9 cellular contexts compared by ENCODE assay signal in the genomic region with DNA sequence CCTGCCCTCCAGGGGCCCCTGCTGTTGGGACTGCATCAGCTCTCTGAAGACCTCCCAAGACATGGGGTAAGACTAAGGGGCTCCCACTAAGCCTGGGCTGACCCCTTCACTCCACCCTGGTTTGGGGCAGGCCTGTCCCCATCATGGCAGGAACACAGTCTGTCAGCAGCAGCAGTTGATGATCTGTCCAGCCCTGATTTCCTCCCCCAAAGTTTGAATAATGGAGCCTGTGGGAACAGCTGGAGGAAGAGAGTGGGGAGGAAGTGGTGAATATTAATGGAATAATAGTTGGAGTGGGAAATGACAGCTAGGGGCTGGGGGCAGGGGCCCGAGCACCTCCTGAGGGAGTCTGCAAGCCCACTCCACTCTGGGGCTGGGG. TPM values are rescaled to one million over a fixed set of nuclear protein-coding genes. Genes with fewer than 3 reads are reported as not detected.
DNase-seq lines count a peak whose midpoint lies in the region; ATAC-seq, FAIRE-seq and TF ChIP-seq lines count a peak whose summit lies in the region.
"Had no signal": no experiment of that assay in that cellular context is flagged by ENCODE, and none has a peak within 500 bp of the region (broad histone marks: within the 10 kb centered on the region; RNA-seq: fewer than 3 reads in every experiment).

No MANE protein-coding gene starts in this region.

- no peak overlapping the region for H3K27ac ChIP-seq in H1 (ENCODE audit: low read depth, low read length)

- no peak overlapping the region for H3K9ac ChIP-seq in H1 (replicated peaks in 1 of 4; ENCODE audit: extremely low read depth in 1 of 4, low read depth in 3 of 4, low read length in 3 of 4)

- H3K79me2 ChIP-seq in H1 (ENCODE audit: control insufficient read depth in 1 of 2, insufficient read depth in 2 of 2, low read length in 2 of 2): no peaks in the 10 kb centered on the region

- peaks cover 13% of the 10 kb centered on the region for H3K23me2 ChIP-seq in H1 (ENCODE audit: low read depth, low read length)

- H2BK20ac ChIP-seq in H1 (ENCODE audit: low read length): no peak overlapping the region

- TF ChIP-seq CTCF in AG04449 (IDR thresholded peaks at IDR 0.05; ENCODE audit: insufficient read depth, low read length, missing control alignments) (no peak), H1 (IDR thresholded peaks at IDR 0.05; ENCODE audit: control extremely low read depth in 1 of 3, insufficient read depth in 1 of 3, low read depth in 1 of 3, low read length in 3 of 3) (peak in 1 of 3 experiments; percentile 14; a peak in 1 of 4 replicates)

- H3K56ac ChIP-seq in H1 (replicated peaks; ENCODE audit: insufficient read length, low read depth, low read length): no peak overlapping the region

- H2BK15ac ChIP-seq in H1 (ENCODE audit: low read length): no peak overlapping the region

- no peak overlapping the region for H2BK120ac ChIP-seq in H1 (replicated peaks; ENCODE audit: low read depth, low read length)

- peak overlapping the region; percentile 84 to 96 for H3K4me2 ChIP-seq in H1 (ENCODE audit: insufficient read depth in 1 of 2, low read depth in 2 of 2, low read length in 2 of 2)

- TF ChIP-seq EP300 in H1 (IDR thresholded peaks at IDR 0.05; ENCODE audit: borderline replicate concordance in 1 of 2, low read depth in 2 of 2, low read length in 2 of 2): no peak

- H4K20me1 ChIP-seq in H1 (replicated peaks in 1 of 2; ENCODE audit: control insufficient read depth in 1 of 2, insufficient read depth in 2 of 2, low read length in 2 of 2): peaks cover 0 to 14% of the 10 kb centered on the region in 2 experiments

- no peak overlapping the region for H4K8ac ChIP-seq in H1 (ENCODE audit: extremely low read depth, insufficient read depth, low read length)

- H3K23ac ChIP-seq in H1 (ENCODE audit: insufficient read length): no peak overlapping the region

- no peaks in the 10 kb centered on the region for H3K27me3 ChIP-seq in H1 (replicated peaks in 1 of 4; ENCODE audit: control insufficient read depth in 3 of 4, extremely low read depth in 1 of 4, insufficient read depth in 3 of 4, low read length in 3 of 4)

- CTCF ChIA-PET in AG04449 (lab: Yijun Ruan, JAX) (interaction anchor here (0.9 to 2.1 kb wide), 5 partner anchors 11 to 224 kb away, joined by 3 to 13 read pairs (median 4); partner anchors contain the start of gene DMAC2), H1 (lab: Charles Lee; ENCODE audit: partially characterized antibody) (interaction anchor here (0.8 to 3.8 kb wide), 7 partner anchors 11 to 135 kb away, joined by 3 to 34 read pairs (median 5); partner anchors contain the start of gene DMAC2)

- peaks cover 0 to 18% (median 4%) of the 10 kb centered on the region in 4 experiments; a peak in 5 of 7 replicates for H3K4me1 ChIP-seq in H1 (replicated peaks in 1 of 4; ENCODE audit: control insufficient read depth in 3 of 4, insufficient read depth in 4 of 4, low read length in 3 of 4)

- H4K5ac ChIP-seq in H1 (ENCODE audit: insufficient read length, low read depth, low read length): no peak overlapping the region

- H3K79me1 ChIP-seq in H1 (ENCODE audit: low read depth, low read length): no peaks in the 10 kb centered on the region

- DNase-seq in AG04449 (ENCODE audit: low read depth, low spot score) (no peak), H1 (ENCODE audit: low read depth in 1 of 2, low spot score in 2 of 2) (no peak), C1 segment of cervical spinal cord (lab: John Stamatoyannopoulos, UW) (no peak), NCI-H1694 (lab: John Stamatoyannopoulos, UW) (no peak)
- DNase-seq in natural killer cell treated with Interleukin-12 subunit alpha and Interleukin-12 subunit beta and Interleukin-15 and Interleukin-18, amount 100 ng/mL, for 72 hours (ENCODE audit: low spot score): no peak
- DNase-seq: head of caudate nucleus had no signal

- no peaks in the 10 kb centered on the region for H3K9me3 ChIP-seq in H1 (ENCODE audit: insufficient read depth in 2 of 2, low read depth in 1 of 2, low read length in 1 of 2)

- no peak for TF ChIP-seq RAD21 in H1 (IDR thresholded peaks at IDR 0.05 in 1 of 2, conservative IDR thresholded peaks at IDR 0.05 in 1 of 2; ENCODE audit: low read depth in 2 of 2, low read length in 2 of 2)

- peaks cover 2% of the 10 kb centered on the region for H3K36me3 Mint-ChIP-seq in IgD-negative memory B cell
- peaks cover 6% of the 10 kb centered on the region for H3K36me3 Mint-ChIP-seq in natural killer cell treated with Interleukin-12 subunit alpha and Interleukin-12 subunit beta and Interleukin-15 and Interleukin-18, amount 100 ng/mL, for 72 hours

- no peak overlapping the region for H4K91ac ChIP-seq in H1 (replicated peaks; ENCODE audit: insufficient read length, low read length)

- no peak for FAIRE-seq in H1 (lab: Jason Lieb, UNC)

- H2AK5ac ChIP-seq in H1 (ENCODE audit: low read depth, low read length): no peak overlapping the region

- H3K27ac Mint-ChIP-seq in IgD-negative memory B cell: peak overlapping the region in 2 of 3 donors; percentile 46 to 62
- peak overlapping the region; percentile 89 to 96 for H3K27ac Mint-ChIP-seq in natural killer cell treated with Interleukin-12 subunit alpha and Interleukin-12 subunit beta and Interleukin-15 and Interleukin-18, amount 100 ng/mL, for 72 hours

- H2BK12ac ChIP-seq in H1 (ENCODE audit: low read depth, low read length): no peak overlapping the region

- TF ChIP-seq POLR2A in H1 (IDR thresholded peaks at IDR 0.05; ENCODE audit: control extremely low read depth in 1 of 2, low read depth in 2 of 2, low read length in 2 of 2): 0 out of 3 replicates have a peak, but pooled peaks of 1 of the 2 experiments have one; percentile 4

- H3K27me3 Mint-ChIP-seq in IgD-negative memory B cell: no peaks in the 10 kb centered on the region
- no peaks in the 10 kb centered on the region for H3K27me3 Mint-ChIP-seq in natural killer cell treated with Interleukin-12 subunit alpha and Interleukin-12 subunit beta and Interleukin-15 and Interleukin-18, amount 100 ng/mL, for 72 hours

- POLR2A ChIA-PET in AG04449 (lab: Yijun Ruan, JAX) (interaction anchor here (2.0 kb wide), 1 partner anchor 11 kb away, joined by 12 read pairs; the partner anchor contains the start of gene DMAC2), H1 (lab: Charles Lee; ENCODE audit: partially characterized antibody) (interaction anchor here (0.6 to 5.1 kb wide), 8 partner anchors 10 to 444 kb away, joined by 3 to 87 read pairs (median 4); partner anchors contain the start of genes B9D2 and DMAC2)

- H3K9me3 Mint-ChIP-seq in IgD-negative memory B cell: no peaks in the 10 kb centered on the region
- no peaks in the 10 kb centered on the region for H3K9me3 Mint-ChIP-seq in natural killer cell treated with Interleukin-12 subunit alpha and Interleukin-12 subunit beta and Interleukin-15 and Interleukin-18, amount 100 ng/mL, for 72 hours

- peaks cover 0 to 9% (median 7%) of the 10 kb centered on the region in 3 donors for H3K4me1 Mint-ChIP-seq in IgD-negative memory B cell
- peaks cover 19 to 25% of the 10 kb centered on the region in 2 donors for H3K4me1 Mint-ChIP-seq in natural killer cell treated with Interleukin-12 subunit alpha and Interleukin-12 subunit beta and Interleukin-15 and Interleukin-18, amount 100 ng/mL, for 72 hours (ENCODE audit: low read depth in 2 of 2)

- peak overlapping the region; percentile 32 for H3K18ac ChIP-seq in H1 (ENCODE audit: extremely low read depth, low read length)

- WGBS in H1 (ENCODE audit: extremely low coverage in 1 of 2, insufficient coverage in 1 of 2, insufficient read length in 1 of 2, insufficient replicate concordance in 2 of 2, low coverage in 1 of 2, low lambda C conversion rate in 2 of 2, missing lambda C conversion rate in 1 of 2), 2 experiments: 100% methylated on average over 1 of the region's 1 CpG; no CpG with 5 or more reads in 1 of the 2 experiments

- H3K4ac ChIP-seq in H1 (replicated peaks; ENCODE audit: insufficient read length, low read depth, low read length): no peak overlapping the region

- no peak for ATAC-seq in natural killer cell treated with Interleukin-12 subunit alpha and Interleukin-12 subunit beta and Interleukin-15 and Interleukin-18, amount 100 ng/mL, for 72 hours
- ATAC-seq in GM19397 (IDR thresholded peaks at IDR 0.05; ENCODE audit: unreplicated experiment) (no peak), SK-N-SH treated with all-trans-retinoic acid at 6 μM for 48 hours (no peak; the same call in 2 of the 3 replicates)

- no peak overlapping the region for H3K14ac ChIP-seq in H1 (ENCODE audit: insufficient read length)

- peaks cover 9 to 20% (median 17%) of the 10 kb centered on the region in 4 experiments; a peak in 7 of 8 replicates for H3K36me3 ChIP-seq in H1 (ENCODE audit: control insufficient read depth in 2 of 4, insufficient read depth in 4 of 4, low read length in 3 of 4)

- no peak overlapping the region for H3K4me3 Mint-ChIP-seq in IgD-negative memory B cell
- H3K4me3 Mint-ChIP-seq in natural killer cell treated with Interleukin-12 subunit alpha and Interleukin-12 subunit beta and Interleukin-15 and Interleukin-18, amount 100 ng/mL, for 72 hours: no peak overlapping the region

- H2AFZ ChIP-seq in H1 (ENCODE audit: low read length): no peak overlapping the region

- H3K4me3 ChIP-seq in AG04449 (ENCODE audit: low read depth, low read length): peak overlapping the region; percentile 58; the same call in 1 of the 2 replicates
- peak overlapping the region; percentile 35 to 77 (median 54); a peak in 5 of 8 replicates for H3K4me3 ChIP-seq in H1 (ENCODE audit: extremely low read depth in 1 of 4, insufficient read depth in 2 of 4, low read depth in 3 of 4, low read length in 4 of 4)

- H2BK5ac ChIP-seq in H1 (ENCODE audit: low read depth, low read length): peak overlapping the region; percentile 56; the same call in 1 of the 2 replicates

RNA-seq across cellular contexts. Expression of gene B3GNT8, which starts 1.3 kb away (rescaled TPM):
- polyA plus RNA-seq in IgD-negative memory B cell (0.59 TPM), H1 (2011; rRNA removed) (0.55 and 0.67 TPM in 2 replicates)
- total RNA-seq in H1 (2021; fragmentation: NEBNext Ultra II Directional; extraction: Animal tissue kit (Norgen Biotek cat#: 25700)): 0.86 and 1.6 TPM in 2 replicates
- 0.43 TPM for polyA plus RNA-seq in H1 (2011; cell fraction: cytosol; rRNA removed)
- polyA plus RNA-seq in H1 (2011; cell fraction: nucleus; rRNA removed): 0.88 TPM
- polyA plus RNA-seq in H1 (2012, experiment 1 of 2): 0.28 to 1.6 TPM (median 0.69 TPM) in 4 replicates
- polyA plus RNA-seq in H1 (2012, experiment 2 of 2): 0.58 TPM
- polyA plus RNA-seq in H1 (2013, experiment 1 of 2): 0.61 TPM
- 0.70 TPM for polyA plus RNA-seq in H1 (2013, experiment 2 of 2)
- 0.16 TPM in 1 of 2 replicates, not detected in the other for polyA minus RNA-seq in H1 (2011; rRNA and poly(A)+ RNA removed)
- polyA minus RNA-seq in H1 (2011; cell fraction: cytosol; rRNA and poly(A)+ RNA removed): not detected
- 1.3 TPM for polyA minus RNA-seq in H1 (2011; cell fraction: nucleus; rRNA and poly(A)+ RNA removed)
- 1 to 10 TPM in 1 of 2 donors, under 1 TPM in 1; 0.78 to 3.0 TPM for total RNA-seq in natural killer cell treated with Interleukin-12 subunit alpha and Interleukin-12 subunit beta and Interleukin-15 and Interleukin-18, amount 100 ng/mL, for 72 hours

RNA-seq across cellular contexts. Expression of gene DMAC2, which starts 11.2 kb away (rescaled TPM):
- polyA plus RNA-seq in IgD-negative memory B cell (47.0 TPM), H1 (2011; rRNA removed) (170 and 190 TPM in 2 replicates)
- 86.8 and 92.2 TPM in 2 replicates for total RNA-seq in H1 (2021; fragmentation: NEBNext Ultra II Directional; extraction: Animal tissue kit (Norgen Biotek cat#: 25700))
- 178 TPM for polyA plus RNA-seq in H1 (2011; cell fraction: cytosol; rRNA removed)
- 109 TPM for polyA plus RNA-seq in H1 (2011; cell fraction: nucleus; rRNA removed)
- polyA plus RNA-seq in H1 (2012, experiment 1 of 2): 79.9 to 110 TPM (median 110 TPM) in 4 replicates
- polyA plus RNA-seq in H1 (2012, experiment 2 of 2): 150 TPM
- polyA plus RNA-seq in H1 (2013, experiment 1 of 2): 57.8 TPM
- 57.8 TPM for polyA plus RNA-seq in H1 (2013, experiment 2 of 2)
- polyA minus RNA-seq in H1 (2011; rRNA and poly(A)+ RNA removed): 90.0 and 93.9 TPM in 2 replicates
- polyA minus RNA-seq in H1 (2011; cell fraction: cytosol; rRNA and poly(A)+ RNA removed): 73.2 TPM
- 37.0 TPM for polyA minus RNA-seq in H1 (2011; cell fraction: nucleus; rRNA and poly(A)+ RNA removed)
- 10 to 100 TPM; 58.3 to 58.7 TPM for total RNA-seq in natural killer cell treated with Interleukin-12 subunit alpha and Interleukin-12 subunit beta and Interleukin-15 and Interleukin-18, amount 100 ng/mL, for 72 hours

RNA-seq across cellular contexts. Expression of gene ERICH4, which starts 14.5 kb away (rescaled TPM):
- polyA plus RNA-seq in IgD-negative memory B cell (not detected), H1 (2011; rRNA removed) (not detected in 2 replicates)
- total RNA-seq in H1 (2021; fragmentation: NEBNext Ultra II Directional; extraction: Animal tissue kit (Norgen Biotek cat#: 25700)): not detected in 2 replicates
- polyA plus RNA-seq in H1 (2011; cell fraction: cytosol; rRNA removed): not detected
- not detected for polyA plus RNA-seq in H1 (2011; cell fraction: nucleus; rRNA removed)
- polyA plus RNA-seq in H1 (2012, experiment 1 of 2): not detected in 4 replicates
- not detected for polyA plus RNA-seq in H1 (2012, experiment 2 of 2)
- polyA plus RNA-seq in H1 (2013, experiment 1 of 2): not detected
- polyA plus RNA-seq in H1 (2013, experiment 2 of 2): not detected
- not detected in 2 replicates for polyA minus RNA-seq in H1 (2011; rRNA and poly(A)+ RNA removed)
- polyA minus RNA-seq in H1 (2011; cell fraction: cytosol; rRNA and poly(A)+ RNA removed): not detected
- polyA minus RNA-seq in H1 (2011; cell fraction: nucleus; rRNA and poly(A)+ RNA removed): not detected
- not detected for total RNA-seq in natural killer cell treated with Interleukin-12 subunit alpha and Interleukin-12 subunit beta and Interleukin-15 and Interleukin-18, amount 100 ng/mL, for 72 hours

RNA-seq across cellular contexts. Expression of gene BCKDHA, which starts 30.9 kb away (rescaled TPM):
- 63.4 TPM for polyA plus RNA-seq in IgD-negative memory B cell
- 14.2 and 15.2 TPM in 2 replicates for total RNA-seq in H1 (2021; fragmentation: NEBNext Ultra II Directional; extraction: Animal tissue kit (Norgen Biotek cat#: 25700))
- 69.6 and 103 TPM in 2 replicates for polyA plus RNA-seq in H1 (2011; rRNA removed)
- polyA plus RNA-seq in H1 (2011; cell fraction: cytosol; rRNA removed): 46.5 TPM
- 93.1 TPM for polyA plus RNA-seq in H1 (2011; cell fraction: nucleus; rRNA removed)
- 10.6 to 41.9 TPM (median 29.6 TPM) in 4 replicates for polyA plus RNA-seq in H1 (2012, experiment 1 of 2)
- polyA plus RNA-seq in H1 (2012, experiment 2 of 2): 34.0 TPM
- polyA plus RNA-seq in H1 (2013, experiment 1 of 2): 29.0 TPM
- polyA plus RNA-seq in H1 (2013, experiment 2 of 2): 28.6 TPM
- polyA minus RNA-seq in H1 (2011; rRNA and poly(A)+ RNA removed): 13.7 and 25.1 TPM in 2 replicates
- 34.5 TPM for polyA minus RNA-seq in H1 (2011; cell fraction: cytosol; rRNA and poly(A)+ RNA removed)
- 30.6 TPM for polyA minus RNA-seq in H1 (2011; cell fraction: nucleus; rRNA and poly(A)+ RNA removed)
- 10 to 100 TPM; 10.9 to 13.7 TPM for total RNA-seq in natural killer cell treated with Interleukin-12 subunit alpha and Interleukin-12 subunit beta and Interleukin-15 and Interleukin-18, amount 100 ng/mL, for 72 hours

RNA-seq across cellular contexts. Expression of gene EXOSC5, which starts 31.3 kb away (rescaled TPM):
- polyA plus RNA-seq in IgD-negative memory B cell (75.1 TPM), H1 (2011; rRNA removed) (92.8 and 125 TPM in 2 replicates)
- 56.2 and 66.0 TPM in 2 replicates for total RNA-seq in H1 (2021; fragmentation: NEBNext Ultra II Directional; extraction: Animal tissue kit (Norgen Biotek cat#: 25700))
- polyA plus RNA-seq in H1 (2011; cell fraction: cytosol; rRNA removed): 99.3 TPM
- polyA plus RNA-seq in H1 (2011; cell fraction: nucleus; rRNA removed): 84.3 TPM
- 66.1 to 69.5 TPM (median 68.1 TPM) in 4 replicates for polyA plus RNA-seq in H1 (2012, experiment 1 of 2)
- 92.1 TPM for polyA plus RNA-seq in H1 (2012, experiment 2 of 2)
- 40.1 TPM for polyA plus RNA-seq in H1 (2013, experiment 1 of 2)
- 38.2 TPM for polyA plus RNA-seq in H1 (2013, experiment 2 of 2)
- 18.9 and 23.9 TPM in 2 replicates for polyA minus RNA-seq in H1 (2011; rRNA and poly(A)+ RNA removed)
- 30.8 TPM for polyA minus RNA-seq in H1 (2011; cell fraction: cytosol; rRNA and poly(A)+ RNA removed)
- 19.9 TPM for polyA minus RNA-seq in H1 (2011; cell fraction: nucleus; rRNA and poly(A)+ RNA removed)
- total RNA-seq in natural killer cell treated with Interleukin-12 subunit alpha and Interleukin-12 subunit beta and Interleukin-15 and Interleukin-18, amount 100 ng/mL, for 72 hours: 10 to 100 TPM; 31.5 to 56.6 TPM
